Comparison of ENCODE assay signal across 38 cellular contexts in genomic region chr6:52245425-52245824, GRCh38. TPM values are rescaled to one million over a fixed set of nuclear protein-coding genes. Genes with fewer than 3 reads are reported as not detected.
"Had no signal": no experiment of that assay in that cellular context is flagged by ENCODE, and none has a peak within 500 bp of the region (broad histone marks: within the 10 kb centered on the region; RNA-seq: fewer than 3 reads in every experiment).

No MANE protein-coding gene starts in this region.

- H3K4me3 ChIP-seq: MG63 had no signal

- H3K4me2 ChIP-seq: KMS-11 had no signal

- DNase-seq: Karpas-422, Kasumi-1, MG63, MM.1S, MV-4-11, NCI-H1048, NCI-H1092, NCI-H1092 treated with DMSO at 0.1 percent for 48 hours, NCI-H1105, NCI-H1105 treated with DMSO at 0.1 percent for 48 hours, NCI-H1417, NCI-H1417 treated with DMSO at 0.1 percent for 48 hours, NCI-H1436, NCI-H1436 treated with DMSO at 0.1 percent for 48 hours, NCI-H146, NCI-H1694, NCI-H1694 treated with DMSO at 0.1 percent for 48 hours, NCI-H187, NCI-H187 treated with DMSO at 0.1 percent for 48 hours, NCI-H1930, NCI-H2029, NCI-H2029 treated with DMSO at 0.1 percent for 48 hours, NCI-H2081, NCI-H2081 treated with DMSO at 0.1 percent for 48 hours, NCI-H2107, NCI-H2171, NCI-H2171 treated with DMSO at 0.1 percent for 48 hours, NCI-H2227 treated with DMSO at 0.1 percent for 48 hours, NCI-H226, NCI-H345, NCI-H446 treated with DMSO at 0.1 percent for 48 hours, NCI-H510A, NCI-H510A treated with DMSO at 0.1 percent for 48 hours had no signal

- H3K9me3 ChIP-seq: MG63 had no signal

- H3K27ac ChIP-seq: KMS-11 had no signal

- H3K9ac ChIP-seq: KMS-11 had no signal

- H3K36me3 ChIP-seq: MG63 had no signal

RNA-seq across cellular contexts. Expression of gene IL17F, which starts 1.1 kb away (rescaled TPM):
- total RNA-seq: LHCN-M2, M059J, MCF 10A, NCI-H460 had no signal

RNA-seq across cellular contexts. Expression of gene IL17A, which starts 59.2 kb away (rescaled TPM):
- total RNA-seq: LHCN-M2, M059J, MCF 10A, NCI-H460 had no signal
